13 cellular contexts compared by ENCODE assay signal in genomic region chr1:99003911-99004269, GRCh38. TPM values are rescaled to one million over a fixed set of nuclear protein-coding genes. Genes with fewer than 3 reads are reported as not detected.
DNase-seq lines count a peak whose midpoint lies in the region; ATAC-seq and TF ChIP-seq lines count a peak whose summit lies in the region.
"Had no signal": no experiment of that assay in that cellular context is flagged by ENCODE, and none has a peak within 500 bp of the region (broad histone marks: within the 10 kb centered on the region; RNA-seq: fewer than 3 reads in every experiment).

No MANE protein-coding gene starts in this region.

- WGBS in gastroesophageal sphincter (ENCODE audit: low coverage in 1 of 2), 2 donors: 23 to 28% methylated on average over 4 to 6 of the region's 19 CpGs

- DNase-seq in NCI-H1417 (lab: John Stamatoyannopoulos, UW): peak in 2 of 3 experiments; percentile 45 to 57
- DNase-seq in NCI-H1417 treated with DMSO at 0.1 percent for 48 hours (lab: John Stamatoyannopoulos, UW): no peak
- DNase-seq in SK-N-MC (ENCODE audit: low read depth, low spot score): no peak
- no peak for DNase-seq in progenitor cell of endocrine pancreas (ENCODE audit: low spot score, unreplicated experiment)
- DNase-seq in effector CD8-positive, alpha-beta T cell (lab: John Stamatoyannopoulos, UW): no peak
- no peak for DNase-seq in stimulated activated CD4-positive, alpha-beta T cell treated with anti-CD3 and anti-CD28 coated beads, Interleukin-4, amount 100 ng/mL, for 24 hours
- DNase-seq: small intestine had no signal

- H3K9me3 Mint-ChIP-seq in progenitor cell of endocrine pancreas (ENCODE audit: low read depth): no peaks in the 10 kb centered on the region
- H3K9me3 Mint-ChIP-seq: T-helper 1 cell treated with Interleukin-12 subunit alpha and Interleukin-12 subunit beta and Interleukin-4 antibody, amounts not matched to agents 30 μg/mL and 1 μg/mL, for 36 hours had no signal

- TF ChIP-seq POLR2A in gastroesophageal sphincter (IDR thresholded peaks at IDR 0.05): no peak

- H3K36me3 Mint-ChIP-seq in progenitor cell of endocrine pancreas (ENCODE audit: insufficient read depth): no peaks in the 10 kb centered on the region

- peak overlapping the region; percentile 66 for H3K4me3 Mint-ChIP-seq in progenitor cell of endocrine pancreas (ENCODE audit: low read depth)

- H3K4me3 ChIP-seq in SK-N-MC (peak overlapping the region; percentile 77), gastroesophageal sphincter (peak overlapping the region in 1 of 2 donors; percentile 48)

- peak; percentile 10 for ATAC-seq in gastroesophageal sphincter
- no peak for ATAC-seq in HG03045 (IDR thresholded peaks at IDR 0.05; ENCODE audit: unreplicated experiment)

- peaks cover 68% of the 10 kb centered on the region for H3K27me3 Mint-ChIP-seq in progenitor cell of endocrine pancreas

- H3K9ac ChIP-seq in SK-N-MC (ENCODE audit: insufficient read length): no peak overlapping the region

- peaks cover 0 to 17% (median 5%) of the 10 kb centered on the region in 3 donors for H3K4me1 ChIP-seq in gastroesophageal sphincter
- H3K4me1 ChIP-seq: adrenal gland had no signal

- peak overlapping the region; percentile 49 for H3K27ac Mint-ChIP-seq in progenitor cell of endocrine pancreas
- H3K27ac Mint-ChIP-seq: T-helper 1 cell treated with Interleukin-12 subunit alpha and Interleukin-12 subunit beta and Interleukin-4 antibody, amounts not matched to agents 30 μg/mL and 1 μg/mL, for 36 hours had no signal

- TF ChIP-seq EP300 in gastroesophageal sphincter (IDR thresholded peaks at IDR 0.05): no peak

- H3K36me3 ChIP-seq in SK-N-MC (ENCODE audit: insufficient read depth, low read length) (no peaks in the 10 kb centered on the region), gastroesophageal sphincter (no peaks in the 10 kb centered on the region)
- H3K36me3 ChIP-seq: adrenal gland had no signal

- peaks cover 78% of the 10 kb centered on the region for H3K27me3 ChIP-seq in gastroesophageal sphincter

- peaks cover 4% of the 10 kb centered on the region for H3K4me1 Mint-ChIP-seq in progenitor cell of endocrine pancreas (ENCODE audit: low read depth)

- no peak for TF ChIP-seq CTCF in gastroesophageal sphincter (IDR thresholded peaks at IDR 0.05)
- no peak for TF ChIP-seq CTCF in progenitor cell of endocrine pancreas (IDR thresholded peaks at IDR 0.05; ENCODE audit: unreplicated experiment)

- H3K9me3 ChIP-seq in SK-N-MC (ENCODE audit: low read depth, low read length): no peaks in the 10 kb centered on the region
- no peaks in the 10 kb centered on the region for H3K9me3 ChIP-seq in gastroesophageal sphincter
- H3K9me3 ChIP-seq: adrenal gland had no signal

- no peak overlapping the region for H3K27ac ChIP-seq in SK-N-MC
- H3K27ac ChIP-seq in gastroesophageal sphincter: no peak overlapping the region
- H3K27ac ChIP-seq: 22Rv1, adrenal gland had no signal

RNA-seq across cellular contexts. Expression of gene PLPPR5, which starts 0.8 kb away (rescaled TPM):
- total RNA-seq in gastroesophageal sphincter (under 1 TPM in 2 of 4 donors, not detected in 2; 0.12 to 0.13 TPM), progenitor cell of endocrine pancreas (0.55 and 0.77 TPM in 2 replicates)
- total RNA-seq: subcutaneous adipose tissue had no signal

Comparison
In these comparisons a context has a peak if more than half of its experiments do, and no peak if none do; other contexts are left out.
1. DNase-seq: peak in NCI-H1417 (2 of 3); none in NCI-H1417 treated with DMSO at 0.1 percent for 48 hours (single experiment), SK-N-MC (single experiment), progenitor cell of endocrine pancreas (single experiment), effector CD8-positive, alpha-beta T cell (single experiment) and stimulated activated CD4-positive, alpha-beta T cell treated with anti-CD3 and anti-CD28 coated beads, Interleukin-4, amount 100 ng/mL, for 24 hours (single experiment).